Comparison of ENCODE assay signal across 8 cellular contexts in the genomic region with DNA sequence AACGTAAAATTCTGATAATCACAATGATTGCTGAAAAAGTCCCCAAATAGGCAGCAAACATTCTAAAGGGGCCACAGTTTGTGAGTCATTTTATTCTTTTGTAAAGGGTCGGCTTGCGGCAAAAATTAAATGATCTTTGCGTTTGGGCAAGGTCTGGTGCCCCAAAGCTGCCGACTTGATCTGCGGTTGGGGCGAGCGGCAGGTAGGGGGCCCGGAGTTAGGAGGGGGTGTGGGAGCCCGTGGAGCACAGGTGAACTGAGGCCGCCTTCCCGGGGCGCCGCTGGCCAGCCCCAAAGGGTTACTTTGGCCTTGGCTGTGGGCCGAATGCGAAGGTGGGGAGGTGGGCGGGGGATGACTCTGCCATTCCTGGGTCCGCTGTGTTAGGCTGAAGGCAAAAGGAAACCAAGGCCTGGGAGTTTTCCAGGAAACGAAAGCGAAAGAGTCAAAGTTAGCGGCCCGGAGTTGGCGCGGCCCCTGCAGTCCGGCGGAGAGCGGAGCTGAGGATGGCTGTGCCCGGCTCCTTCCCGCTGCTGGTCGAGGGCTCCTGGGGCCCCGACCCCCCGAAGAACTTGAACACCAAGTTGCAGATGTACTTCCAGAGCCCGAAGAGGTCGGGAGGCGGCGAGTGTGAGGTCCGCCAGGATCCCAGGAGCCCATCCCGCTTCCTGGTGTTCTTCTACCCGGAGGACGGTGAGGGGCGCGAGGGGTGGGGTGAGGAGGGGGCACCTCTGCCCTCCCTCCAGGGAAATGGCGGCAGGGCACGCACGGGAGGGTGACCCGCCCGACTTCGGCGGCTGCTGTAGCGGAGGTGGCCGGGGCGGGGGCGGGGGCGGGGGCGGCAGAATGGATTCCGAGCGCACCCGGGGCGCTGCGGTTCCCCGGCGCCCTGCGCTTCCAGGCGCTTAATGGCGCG. TPM values are rescaled to one million over a fixed set of nuclear protein-coding genes. Genes with fewer than 3 reads are reported as not detected.
DNase-seq lines count a peak whose midpoint lies in the region; TF ChIP-seq lines count a peak whose summit lies in the region.

A gene with protein sequence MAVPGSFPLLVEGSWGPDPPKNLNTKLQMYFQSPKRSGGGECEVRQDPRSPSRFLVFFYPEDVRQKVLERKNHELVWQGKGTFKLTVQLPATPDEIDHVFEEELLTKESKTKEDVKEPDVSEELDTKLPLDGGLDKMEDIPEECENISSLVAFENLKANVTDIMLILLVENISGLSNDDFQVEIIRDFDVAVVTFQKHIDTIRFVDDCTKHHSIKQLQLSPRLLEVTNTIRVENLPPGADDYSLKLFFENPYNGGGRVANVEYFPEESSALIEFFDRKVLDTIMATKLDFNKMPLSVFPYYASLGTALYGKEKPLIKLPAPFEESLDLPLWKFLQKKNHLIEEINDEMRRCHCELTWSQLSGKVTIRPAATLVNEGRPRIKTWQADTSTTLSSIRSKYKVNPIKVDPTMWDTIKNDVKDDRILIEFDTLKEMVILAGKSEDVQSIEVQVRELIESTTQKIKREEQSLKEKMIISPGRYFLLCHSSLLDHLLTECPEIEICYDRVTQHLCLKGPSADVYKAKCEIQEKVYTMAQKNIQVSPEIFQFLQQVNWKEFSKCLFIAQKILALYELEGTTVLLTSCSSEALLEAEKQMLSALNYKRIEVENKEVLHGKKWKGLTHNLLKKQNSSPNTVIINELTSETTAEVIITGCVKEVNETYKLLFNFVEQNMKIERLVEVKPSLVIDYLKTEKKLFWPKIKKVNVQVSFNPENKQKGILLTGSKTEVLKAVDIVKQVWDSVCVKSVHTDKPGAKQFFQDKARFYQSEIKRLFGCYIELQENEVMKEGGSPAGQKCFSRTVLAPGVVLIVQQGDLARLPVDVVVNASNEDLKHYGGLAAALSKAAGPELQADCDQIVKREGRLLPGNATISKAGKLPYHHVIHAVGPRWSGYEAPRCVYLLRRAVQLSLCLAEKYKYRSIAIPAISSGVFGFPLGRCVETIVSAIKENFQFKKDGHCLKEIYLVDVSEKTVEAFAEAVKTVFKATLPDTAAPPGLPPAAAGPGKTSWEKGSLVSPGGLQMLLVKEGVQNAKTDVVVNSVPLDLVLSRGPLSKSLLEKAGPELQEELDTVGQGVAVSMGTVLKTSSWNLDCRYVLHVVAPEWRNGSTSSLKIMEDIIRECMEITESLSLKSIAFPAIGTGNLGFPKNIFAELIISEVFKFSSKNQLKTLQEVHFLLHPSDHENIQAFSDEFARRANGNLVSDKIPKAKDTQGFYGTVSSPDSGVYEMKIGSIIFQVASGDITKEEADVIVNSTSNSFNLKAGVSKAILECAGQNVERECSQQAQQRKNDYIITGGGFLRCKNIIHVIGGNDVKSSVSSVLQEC (N-terminal part only) (plus strand): TSS at position 459 of the 913 bp plus-strand sequence. CDS start 45 bp downstream, at position 504.

- H3K27ac ChIP-seq in HUES6 (ENCODE audit: low read depth, low read length) = peak within 1 kb of the TSS; percentile 45; the same call in 1 of the 2 replicates
- H3K27ac ChIP-seq in adipose tissue (ENCODE audit: low read depth, low read length) = peak within 1 kb of the TSS; percentile 70
- H3K27ac ChIP-seq in cardiac muscle cell = no peak within 1 kb of the TSS
- H3K27ac ChIP-seq in trophoblast cell (ENCODE audit: low read depth, low read length) = no peak within 1 kb of the TSS

- peak within 1 kb of the TSS; percentile 88 for H4K91ac ChIP-seq in trophoblast cell (ENCODE audit: low read depth, low read length)

- H4K12ac ChIP-seq in trophoblast cell (ENCODE audit: low read depth, low read length) = peak within 1 kb of the TSS; percentile 56

- peak within 1 kb of the TSS; percentile 86 for H2BK120ac ChIP-seq in trophoblast cell (ENCODE audit: insufficient read depth, low read length, poor library complexity)

- peak within 1 kb of the TSS; percentile 92 for H3K4me3 Mint-ChIP-seq in type B pancreatic cell

- WGBS in adipose tissue, 3 donors = 0 to 1% (median 0%) methylated on average over 63 to 66 of the region's 66 CpGs
- WGBS in trophoblast cell (ENCODE audit: extremely low coverage, insufficient coverage, insufficient read length) = no CpG with 5 or more reads among the region's 66 CpGs

- DNase-seq in Ammon's horn (ENCODE audit: low spot score) (peak; percentile 59), T-helper 1 cell (peak; percentile 33 to 79 (median 58)), cardiac muscle cell (ENCODE audit: low read depth in 1 of 2, low spot score in 1 of 2) (peak; percentile 52 to 78), trophoblast cell (peak; percentile 54 to 74), type B pancreatic cell (ENCODE audit: extremely low spot score, unreplicated experiment) (no peak)

- H3K4me3 ChIP-seq in HUES6 (ENCODE audit: low read depth, low read length) (peak within 1 kb of the TSS; percentile 88), cardiac muscle cell (peak within 1 kb of the TSS; percentile 47), trophoblast cell (ENCODE audit: low read depth, low read length) (peak within 1 kb of the TSS; percentile 80)

- no peak within 1 kb of the TSS for H3K23ac ChIP-seq in trophoblast cell (ENCODE audit: low read length)

- H3K4me1 Mint-ChIP-seq in type B pancreatic cell (ENCODE audit: unreplicated experiment) = peaks cover 19% of the 10 kb centered on the region

- peak within 1 kb of the TSS; percentile 97 for H2AFZ ChIP-seq in trophoblast cell (ENCODE audit: insufficient read depth, low read length, poor library complexity)

- H3K36me3 Mint-ChIP-seq in type B pancreatic cell = peaks cover 4% of the 10 kb centered on the region

- TF ChIP-seq CTCF in cardiac muscle cell (IDR thresholded peaks at IDR 0.05; ENCODE audit: low read depth, low read length) (no peak), type B pancreatic cell (conservative IDR thresholded peaks at IDR 0.05) (peak; percentile 30)

- peak within 1 kb of the TSS; percentile 98 for H3K4me2 ChIP-seq in trophoblast cell (ENCODE audit: low read length)

- H3K9ac ChIP-seq in HUES6 (ENCODE audit: low read length) = peak within 1 kb of the TSS; percentile 76
- H3K9ac ChIP-seq in trophoblast cell (ENCODE audit: low read length) = peak within 1 kb of the TSS; percentile 59

- TF ChIP-seq POLR2A in GM19193 (IDR thresholded peaks at IDR 0.05; ENCODE audit: extremely low read depth, insufficient read depth, insufficient read length) = peak; percentile 91

- peaks cover 12% of the 10 kb centered on the region for H3K4me1 ChIP-seq in HUES6 (ENCODE audit: control insufficient read depth, insufficient read depth, low read length)
- no peaks in the 10 kb centered on the region for H3K4me1 ChIP-seq in cardiac muscle cell (ENCODE audit: low read depth)
- peaks cover 0 to 2% of the 10 kb centered on the region in 2 experiments for H3K4me1 ChIP-seq in trophoblast cell (ENCODE audit: control insufficient read depth in 1 of 2, insufficient read depth in 2 of 2, low read length in 2 of 2)

- H3K27me3 ChIP-seq in HUES6 (ENCODE audit: control insufficient read depth, insufficient read depth, low read length) (0 out of 2 replicates have a peak, but pooled peaks cover 4% of the 10 kb centered on the region), cardiac muscle cell (peaks cover 42% of the 10 kb centered on the region), trophoblast cell (ENCODE audit: insufficient read depth, low read length) (peaks cover 3% of the 10 kb centered on the region)

- H3K18ac ChIP-seq in trophoblast cell (ENCODE audit: low read length) = peak within 1 kb of the TSS; percentile 3

- H3K9me3 Mint-ChIP-seq in type B pancreatic cell = no peaks in the 10 kb centered on the region

- H3K27me3 Mint-ChIP-seq in type B pancreatic cell = peaks cover 10% of the 10 kb centered on the region

- peaks cover 6% of the 10 kb centered on the region for H3K79me1 ChIP-seq in trophoblast cell (ENCODE audit: low read length)

- 0 out of 2 replicates have a peak, but pooled peaks cover 5% of the 10 kb centered on the region for H3K9me3 ChIP-seq in HUES6 (ENCODE audit: control insufficient read depth, insufficient read depth, low read depth, low read length)
- no peaks in the 10 kb centered on the region for H3K9me3 ChIP-seq in cardiac muscle cell (ENCODE audit: low read depth)
- H3K9me3 ChIP-seq in trophoblast cell (ENCODE audit: insufficient read depth, low read depth, low read length) = peaks cover 1% of the 10 kb centered on the region

- peak within 1 kb of the TSS; percentile 87 for H3K27ac Mint-ChIP-seq in type B pancreatic cell

- peak within 1 kb of the TSS; percentile 68 for H4K8ac ChIP-seq in trophoblast cell (ENCODE audit: low read depth, low read length)

- no peak within 1 kb of the TSS for H2BK5ac ChIP-seq in trophoblast cell (ENCODE audit: low read depth, low read length, poor library complexity)

- peak within 1 kb of the TSS; percentile 82 for H3K14ac ChIP-seq in trophoblast cell (ENCODE audit: low read length)

- no peak within 1 kb of the TSS for H2AK5ac ChIP-seq in trophoblast cell (ENCODE audit: low read length)

- H3K4ac ChIP-seq in trophoblast cell (ENCODE audit: low read depth, low read length) = peak within 1 kb of the TSS; percentile 73

- peaks cover 4% of the 10 kb centered on the region for H3K79me2 ChIP-seq in trophoblast cell (ENCODE audit: control insufficient read depth, insufficient read depth, low read length, poor library complexity)

- H3K36me3 ChIP-seq in HUES6 (ENCODE audit: control insufficient read depth, insufficient read depth, low read length) (no peaks in the 10 kb centered on the region), cardiac muscle cell (no peaks in the 10 kb centered on the region), trophoblast cell (ENCODE audit: control insufficient read depth in 1 of 2, insufficient read depth in 2 of 2, low read length in 2 of 2) (no peaks in the 10 kb centered on the region)

- peak within 1 kb of the TSS; percentile 76 for H2BK12ac ChIP-seq in trophoblast cell (ENCODE audit: low read length)

RNA-seq across cellular contexts. Expression of the gene that starts here (rescaled TPM):
- polyA plus RNA-seq in adipose tissue (10 to 100 TPM in 1 of 3 donors, 1 to 10 TPM in 2; 4.3 to 14.3 (median 9.4) TPM), cardiac muscle cell (0.42 and 1.0 TPM in 2 replicates)
- total RNA-seq in cardiac muscle cell (1.0 and 4.0 TPM in 2 replicates), type B pancreatic cell (ENCODE audit: low replicate concordance) (20.7 and 27.1 TPM in 2 replicates)
- 3.0 and 3.7 TPM in 2 replicates for polyA plus RNA-seq in trophoblast cell (2013)

Comparison
In these comparisons a context has a peak if more than half of its experiments do, and no peak if none do; other contexts are left out.
1. H3K27ac ChIP-seq: peak in HUES6 (single experiment) and adipose tissue (single experiment); none in cardiac muscle cell (single experiment) and trophoblast cell (single experiment).
2. Peak in every context shown above with its lines, with median percentiles within 50 percentile points of each other: H3K4me3 ChIP-seq.